8 cellular contexts compared by ENCODE assay signal in genomic region chr2:15748736-15749323, GRCh38.
DNase-seq lines count a peak whose midpoint lies in the region; TF ChIP-seq lines count a peak whose summit lies in the region.

No MANE protein-coding gene starts in this region.

- H3K4me3 ChIP-seq in BE2C (ENCODE audit: low read depth, low read length) (no peak overlapping the region), SU-DHL-6 (ENCODE audit: insufficient read depth, low read length, poor library complexity, severe bottlenecking) (no peak overlapping the region)

- H3K27me3 ChIP-seq in BE2C (no peaks in the 10 kb centered on the region), SU-DHL-6 (ENCODE audit: low read length) (no peaks in the 10 kb centered on the region)

- H3K79me2 ChIP-seq in SU-DHL-6 (ENCODE audit: insufficient read depth, low read length): no peaks in the 10 kb centered on the region

- no peak overlapping the region for H3K4me2 ChIP-seq in SU-DHL-6 (ENCODE audit: low read depth, low read length, poor library complexity, severe bottlenecking)

- no peaks in the 10 kb centered on the region for H3K9me2 ChIP-seq in SU-DHL-6 (replicated peaks; ENCODE audit: insufficient read depth, low read length)

- H2AFZ ChIP-seq in SU-DHL-6 (ENCODE audit: low read depth, low read length, severe bottlenecking): no peak overlapping the region

- TF ChIP-seq CTCF in BE2C (IDR thresholded peaks at IDR 0.05; ENCODE audit: low read depth, low read length) (peak; percentile 48), GM13976 (IDR thresholded peaks at IDR 0.05; ENCODE audit: borderline replicate concordance, control extremely low read depth, extremely low read depth, insufficient read depth, missing control alignments) (peak; percentile 35), SU-DHL-6 (IDR thresholded peaks at IDR 0.05; ENCODE audit: insufficient read depth, low read length, poor library complexity, severe bottlenecking) (peak; percentile 34)

- H3K9ac ChIP-seq in SU-DHL-6 (ENCODE audit: low read length): no peak overlapping the region

- no peaks in the 10 kb centered on the region for H3K4me1 ChIP-seq in BE2C

- in situ Hi-C loops in GM13976 (cut with MboI; ENCODE audit: low sequenced_read_pairs, unreplicated experiment): no loop called here

- no peak overlapping the region for H3K27ac ChIP-seq in SU-DHL-6 (ENCODE audit: low read depth, low read length)

- DNase-seq in BE2C: peak; percentile 47
- DNase-seq in GM13976 (ENCODE audit: low spot score): peak; percentile 65
- peak; percentile 35 for DNase-seq in iris pigment epithelial cell (ENCODE audit: low read depth)
- DNase-seq in NCI-H1417 (lab: John Stamatoyannopoulos, UW): no peak
- no peak for DNase-seq in NCI-H1105 treated with DMSO at 0.1 percent for 48 hours (lab: John Stamatoyannopoulos, UW)
- no peak for DNase-seq in hepatic stellate cell (ENCODE audit: low spot score)
- no peak for DNase-seq in H4 (ENCODE audit: low spot score)

- H3K9me3 ChIP-seq in BE2C (no peaks in the 10 kb centered on the region), SU-DHL-6 (ENCODE audit: insufficient read depth, low read length) (no peaks in the 10 kb centered on the region)

- H3F3A ChIP-seq in SU-DHL-6 (ENCODE audit: insufficient read depth): no peaks in the 10 kb centered on the region

- no peaks in the 10 kb centered on the region for H4K20me1 ChIP-seq in SU-DHL-6 (ENCODE audit: low read depth, low read length)

- H3K36me3 ChIP-seq in BE2C (no peaks in the 10 kb centered on the region), SU-DHL-6 (ENCODE audit: low read length) (no peaks in the 10 kb centered on the region)

Comparison
In these comparisons a context has a peak if more than half of its experiments do, and no peak if none do; other contexts are left out.
1. DNase-seq: peak in BE2C (single experiment), GM13976 (single experiment) and iris pigment epithelial cell (single experiment); none in NCI-H1417 (0 of 3), NCI-H1105 treated with DMSO at 0.1 percent for 48 hours (single experiment), hepatic stellate cell (single experiment) and H4 (single experiment).
2. Peak in every context shown above with its lines, with median percentiles within 50 percentile points of each other: CTCF ChIP-seq.